Comparison of ENCODE assay signal across 27 cellular contexts in genomic region chr6:21726676-21727075, GRCh38.
"Had no signal": no experiment of that assay in that cellular context is flagged by ENCODE, and none has a peak within 500 bp of the region (broad histone marks: within the 10 kb centered on the region; RNA-seq: fewer than 3 reads in every experiment).

No MANE protein-coding gene starts in this region.

- H3K4me3 ChIP-seq: pancreas, psoas muscle, suprapubic skin, tibial nerve had no signal

- H3K36me3 ChIP-seq: pancreas, suprapubic skin, tibial nerve, WERI-Rb-1 had no signal

- H3K27me3 ChIP-seq: pancreas, suprapubic skin, tibial nerve had no signal

- H3K4me3 Mint-ChIP-seq: activated CD4-positive, alpha-beta memory T cell treated with anti-CD3 and anti-CD28 coated beads, Interleukin-2, amount 10 ng/mL, durations not matched to agents 7 days and 5 days; activated CD4-positive, alpha-beta T cell treated with anti-CD3 and anti-CD28 coated beads, Interleukin-2, amount 10 ng/mL, durations not matched to agents 24 days and 14 days; activated T-cell treated with anti-CD3 and anti-CD28 coated beads, Interleukin-2, amount 50 U/mL, for 4 hours; activated T-helper 17 cell treated with anti-CD3 and anti-CD28 coated beads, Interleukin-2, amount 50 U/mL, for 72 hours; dendritic cell treated with granulocyte-macrophage colony-stimulating factor and Interleukin-4, amounts not matched to agents 40 ng/mL and 50 ng/mL, for 4 days; naive B cell; neural crest cell; T-helper 1 cell treated with Interleukin-12 subunit alpha and Interleukin-12 subunit beta and Interleukin-4 antibody, amounts not matched to agents 30 μg/mL and 1 μg/mL, for 36 hours had no signal

- DNase-seq: activated CD4-positive, alpha-beta memory T cell treated with anti-CD3 and anti-CD28 coated beads, Interleukin-2, amount 10 ng/mL, durations not matched to agents 7 days and 5 days; activated CD4-positive, alpha-beta T cell treated with anti-CD3 and anti-CD28 coated beads, Interleukin-2, amount 10 ng/mL, durations not matched to agents 24 days and 14 days; activated CD4-positive, CD25-positive, alpha-beta regulatory T cell treated with anti-CD3 and anti-CD28 coated beads, Interleukin-2, amount 50 U/mL, for 72 hours; activated CD8-positive, alpha-beta memory T cell treated with anti-CD3 and anti-CD28 coated beads, Interleukin-2, amount 50 U/mL, for 48 hours; activated gamma-delta T cell treated with Interleukin-2 at 50 U/mL for 16 hours; activated naive CD4-positive, alpha-beta T cell treated with anti-CD3 and anti-CD28 coated beads, Interleukin-2, amount 50 U/mL, for 16 hours; activated T-cell treated with anti-CD3 and anti-CD28 coated beads, Interleukin-2, amount 50 U/mL, for 4 hours; amniotic stem cell; central memory CD4-positive, alpha-beta T cell; effector CD4-positive, alpha-beta T cell; left cardiac atrium; left ventricle myocardium superior; naive B cell; nucleus accumbens; pancreas; psoas muscle; stimulated activated CD4-positive, alpha-beta T cell treated with anti-CD3 and anti-CD28 coated beads, Interleukin-15, amount 100 ng/mL, for 24 hours; stimulated activated CD4-positive, alpha-beta T cell treated with anti-CD3 and anti-CD28 coated beads, Interleukin-2, amount 100 ng/mL, for 24 hours; stimulated activated naive CD4-positive, alpha-beta T cell; T-helper 9 cell had no signal

- H3K36me3 Mint-ChIP-seq: naive B cell had no signal

- H3K9me3 ChIP-seq: pancreas, psoas muscle, suprapubic skin, tibial nerve had no signal

- H3K4me1 Mint-ChIP-seq: activated T-helper 17 cell treated with anti-CD3 and anti-CD28 coated beads, Interleukin-2, amount 50 U/mL, for 72 hours had no signal

- H3K27me3 Mint-ChIP-seq: activated CD4-positive, alpha-beta memory T cell treated with anti-CD3 and anti-CD28 coated beads, Interleukin-2, amount 10 ng/mL, durations not matched to agents 7 days and 5 days; activated CD4-positive, alpha-beta T cell treated with anti-CD3 and anti-CD28 coated beads, Interleukin-2, amount 10 ng/mL, durations not matched to agents 24 days and 14 days; activated T-helper 17 cell treated with anti-CD3 and anti-CD28 coated beads, Interleukin-2, amount 50 U/mL, for 72 hours; dendritic cell treated with granulocyte-macrophage colony-stimulating factor and Interleukin-4, amounts not matched to agents 40 ng/mL and 50 ng/mL, for 4 days; naive B cell had no signal

- H3K27ac Mint-ChIP-seq: activated CD4-positive, alpha-beta memory T cell treated with anti-CD3 and anti-CD28 coated beads, Interleukin-2, amount 10 ng/mL, durations not matched to agents 7 days and 5 days; activated CD4-positive, alpha-beta T cell treated with anti-CD3 and anti-CD28 coated beads, Interleukin-2, amount 10 ng/mL, durations not matched to agents 24 days and 14 days; activated T-helper 17 cell treated with anti-CD3 and anti-CD28 coated beads, Interleukin-2, amount 50 U/mL, for 72 hours; dendritic cell treated with granulocyte-macrophage colony-stimulating factor and Interleukin-4, amounts not matched to agents 40 ng/mL and 50 ng/mL, for 4 days; naive B cell; T-helper 1 cell treated with Interleukin-12 subunit alpha and Interleukin-12 subunit beta and Interleukin-4 antibody, amounts not matched to agents 30 μg/mL and 1 μg/mL, for 36 hours had no signal

- H3K9me3 Mint-ChIP-seq: activated CD4-positive, alpha-beta memory T cell treated with anti-CD3 and anti-CD28 coated beads, Interleukin-2, amount 10 ng/mL, durations not matched to agents 7 days and 5 days; activated T-cell treated with anti-CD3 and anti-CD28 coated beads, Interleukin-2, amount 50 U/mL, for 4 hours; activated T-helper 17 cell treated with anti-CD3 and anti-CD28 coated beads, Interleukin-2, amount 50 U/mL, for 72 hours; dendritic cell treated with granulocyte-macrophage colony-stimulating factor and Interleukin-4, amounts not matched to agents 40 ng/mL and 50 ng/mL, for 4 days; naive B cell; neural crest cell; T-helper 1 cell treated with Interleukin-12 subunit alpha and Interleukin-12 subunit beta and Interleukin-4 antibody, amounts not matched to agents 30 μg/mL and 1 μg/mL, for 36 hours had no signal

- H3K27ac ChIP-seq: pancreas, psoas muscle, suprapubic skin, tibial nerve, WERI-Rb-1 had no signal

- H3K4me1 ChIP-seq: pancreas, psoas muscle, suprapubic skin had no signal

- ATAC-seq: activated T-cell treated with anti-CD3 and anti-CD28 coated beads, Interleukin-2, amount 50 U/mL, for 4 hours; activated T-helper 17 cell treated with anti-CD3 and anti-CD28 coated beads, Interleukin-2, amount 50 U/mL, for 72 hours; left cardiac atrium; left ventricle myocardium superior; pancreas; psoas muscle had no signal
